In the genomic region with DNA sequence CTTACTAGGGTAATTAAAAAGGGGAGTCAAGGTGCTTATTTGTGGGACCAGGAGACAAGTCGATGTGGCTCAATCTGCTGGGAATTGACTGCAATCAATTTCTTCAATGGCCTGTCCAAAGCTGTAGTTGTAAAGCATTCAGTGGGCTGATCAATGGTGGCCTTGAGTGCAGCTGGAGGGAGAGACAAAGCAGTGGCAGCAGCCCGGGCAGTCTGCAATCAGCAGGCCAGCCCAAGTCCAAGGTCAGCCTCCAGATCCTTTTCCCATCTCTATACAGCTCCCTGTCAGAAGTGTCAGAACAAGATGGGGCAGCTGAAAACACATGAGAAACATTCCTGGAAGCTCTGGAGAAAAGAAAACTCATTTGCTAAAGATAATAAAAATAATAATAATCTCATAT, we compare ENCODE assay signal across 11 cellular contexts. TPM values are rescaled to one million over a fixed set of nuclear protein-coding genes. Genes with fewer than 3 reads are reported as not detected.
"Had no signal": no experiment of that assay in that cellular context is flagged by ENCODE, and none has a peak within 500 bp of the region (broad histone marks: within the 10 kb centered on the region; RNA-seq: fewer than 3 reads in every experiment).

No MANE protein-coding gene starts in this region.

- H3K36me3 ChIP-seq: HAP-1 had no signal

- H3K4me1 ChIP-seq: HAP-1 had no signal

- H3K9me3 ChIP-seq: HAP-1 had no signal

- FAIRE-seq: HTR-8/SVneo had no signal

- H3K4me3 ChIP-seq: GM23248, HAP-1 had no signal

- H2AFZ ChIP-seq: GM23248 had no signal

- ATAC-seq: HCT116 had no signal

- DNase-seq: GM23248, GOT3, H7, HFFc6, KBM-7 had no signal

- H3K9ac ChIP-seq: GM23248 had no signal

- H3K27ac ChIP-seq: GM23248 had no signal

RNA-seq across cellular contexts. Expression of a gene that starts 51.0 kb away (rescaled TPM):
- total RNA-seq: H4, HFFc6, HT-29 had no signal
- polyA plus RNA-seq: IgD-negative memory B cell had no signal
